25 cellular contexts compared by ENCODE assay signal in the genomic region with DNA sequence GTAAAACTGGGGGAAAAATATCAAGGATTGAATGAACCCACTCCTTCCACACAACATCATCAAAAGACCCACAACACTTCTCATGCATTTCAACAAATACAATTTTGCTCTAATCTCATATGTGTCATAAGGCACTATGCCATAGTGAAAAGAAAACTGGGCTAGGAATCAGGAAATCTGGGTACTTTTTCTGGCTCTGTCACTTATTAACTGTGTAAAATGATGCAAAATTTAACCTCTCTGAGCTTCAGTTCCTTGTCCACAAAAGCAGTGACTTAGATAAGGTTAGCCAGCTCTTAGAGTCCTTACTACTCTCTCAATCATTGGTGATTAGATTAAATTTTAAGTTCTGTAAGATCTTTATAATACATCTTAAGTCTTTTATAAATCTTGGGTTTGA.
DNase-seq lines count a peak whose midpoint lies in the region; ATAC-seq and TF ChIP-seq lines count a peak whose summit lies in the region.
"Had no signal": no experiment of that assay in that cellular context is flagged by ENCODE, and none has a peak within 500 bp of the region (broad histone marks: within the 10 kb centered on the region; RNA-seq: fewer than 3 reads in every experiment).

No MANE protein-coding gene starts in this region.

- POLR2A ChIA-PET in activated CD8-positive, alpha-beta T cell treated with anti-CD3 and anti-CD28 coated beads for 36 hours (lab: Charles Lee), result no interaction called here

- H3K4me3 Mint-ChIP-seq in activated CD8-positive, alpha-beta T cell treated with anti-CD3 and anti-CD28 coated beads for 36 hours, result no peak overlapping the region
- H3K4me3 Mint-ChIP-seq: activated CD4-positive, alpha-beta memory T cell treated with anti-CD3 and anti-CD28 coated beads for 36 hours; B cell; GM23338; memory B cell; WTC11 had no signal

- H3K4me1 Mint-ChIP-seq in activated CD8-positive, alpha-beta T cell treated with anti-CD3 and anti-CD28 coated beads for 36 hours (ENCODE audit: low read depth), result no peaks in the 10 kb centered on the region

- H3K27ac Mint-ChIP-seq in activated CD8-positive, alpha-beta T cell treated with anti-CD3 and anti-CD28 coated beads for 36 hours, result no peak overlapping the region
- H3K27ac Mint-ChIP-seq: activated CD4-positive, alpha-beta memory T cell treated with anti-CD3 and anti-CD28 coated beads for 36 hours; B cell; GM23338; memory B cell had no signal

- peak; percentile 41 for ATAC-seq in GM18502 (IDR thresholded peaks at IDR 0.05; ENCODE audit: poor library complexity, unreplicated experiment)
- ATAC-seq in GM19043 (IDR thresholded peaks at IDR 0.05; ENCODE audit: low read depth, unreplicated experiment), result peak; percentile 37
- ATAC-seq in HG02798 (IDR thresholded peaks at IDR 0.05; ENCODE audit: poor library complexity, unreplicated experiment), result peak; percentile 38
- ATAC-seq in GM18873 (IDR thresholded peaks at IDR 0.05; ENCODE audit: low FRiP score, unreplicated experiment), result no peak
- ATAC-seq in activated CD8-positive, alpha-beta T cell treated with anti-CD3 and anti-CD28 coated beads for 36 hours, result no peak
- ATAC-seq in omental fat pad (ENCODE audit: low FRiP score), result no peak
- ATAC-seq: GM23338, right cardiac atrium, upper lobe of right lung, WTC11 had no signal

- intact Hi-C loops in activated CD8-positive, alpha-beta T cell treated with anti-CD3 and anti-CD28 coated beads for 36 hours (cut with micrococcal nuclease), result no loop called here

- TF ChIP-seq CTCF in GM20000 (IDR thresholded peaks at IDR 0.05; ENCODE audit: extremely low read depth, missing control alignments) (no peak), omental fat pad (IDR thresholded peaks at IDR 0.05) (no peak)
- no peak for TF ChIP-seq CTCF in activated CD8-positive, alpha-beta T cell treated with anti-CD3 and anti-CD28 coated beads for 36 hours (IDR thresholded peaks at IDR 0.05)

- H3K9me3 Mint-ChIP-seq in activated CD8-positive, alpha-beta T cell treated with anti-CD3 and anti-CD28 coated beads for 36 hours, result peaks cover 3% of the 10 kb centered on the region

- no peaks in the 10 kb centered on the region for H3K36me3 Mint-ChIP-seq in activated CD8-positive, alpha-beta T cell treated with anti-CD3 and anti-CD28 coated beads for 36 hours (ENCODE audit: low read depth)
- H3K36me3 Mint-ChIP-seq: activated CD4-positive, alpha-beta memory T cell treated with anti-CD3 and anti-CD28 coated beads for 36 hours had no signal

- no peaks in the 10 kb centered on the region for H3K27me3 Mint-ChIP-seq in activated CD8-positive, alpha-beta T cell treated with anti-CD3 and anti-CD28 coated beads for 36 hours
- H3K27me3 Mint-ChIP-seq: activated CD4-positive, alpha-beta memory T cell treated with anti-CD3 and anti-CD28 coated beads for 36 hours; B cell had no signal

- CTCF ChIA-PET in activated CD8-positive, alpha-beta T cell treated with anti-CD3 and anti-CD28 coated beads for 36 hours (lab: Charles Lee), result no interaction called here

- peak; percentile 2 for DNase-seq in dermis blood vessel endothelial cell
- DNase-seq in GM20000 (ENCODE audit: low spot score), result no peak
- DNase-seq in activated CD8-positive, alpha-beta T cell treated with anti-CD3 and anti-CD28 coated beads for 36 hours, result no peak
- DNase-seq in omental fat pad (ENCODE audit: low spot score), result no peak
- DNase-seq: activated CD4-positive, alpha-beta memory T cell treated with anti-CD3 and anti-CD28 coated beads for 36 hours; activated naive CD4-positive, alpha-beta T cell; amniotic stem cell; caudate nucleus; COR-L47; dorsolateral prefrontal cortex; EL; erythroblast; foreskin melanocyte; NCI-H510A treated with DMSO at 0.1 percent for 48 hours; right cardiac atrium; stimulated activated CD8-positive, alpha-beta memory T cell treated with anti-CD3 and anti-CD28 coated beads, Interleukin-4, amount 100 ng/mL, for 48 hours; upper lobe of right lung had no signal

Comparison
In these comparisons a context has a peak if more than half of its experiments do, and no peak if none do; other contexts are left out.
1. ATAC-seq: peak in GM18502 (single experiment), GM19043 (single experiment) and HG02798 (single experiment); none in GM18873 (single experiment), activated CD8-positive, alpha-beta T cell treated with anti-CD3 and anti-CD28 coated beads for 36 hours (single experiment) and omental fat pad (single experiment).